In the genomic region with DNA sequence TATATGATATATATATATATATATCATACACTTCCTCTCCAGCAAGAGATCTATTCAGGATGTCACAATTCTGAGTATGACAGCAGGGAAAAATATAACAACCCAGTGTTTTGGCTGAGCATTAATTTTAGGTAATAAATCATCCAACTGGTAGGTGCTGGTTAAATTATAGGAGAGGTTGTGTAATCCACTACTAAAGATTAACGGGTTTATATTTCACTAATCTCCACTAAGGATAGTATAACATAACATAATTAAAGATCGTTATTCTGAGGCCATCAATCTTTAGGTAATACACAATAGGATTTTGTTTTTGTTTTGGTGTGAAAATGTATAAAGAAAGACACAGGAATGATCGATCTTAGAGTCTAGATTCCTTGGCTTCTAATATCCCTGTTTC, we compare ENCODE assay signal across 16 cellular contexts.
DNase-seq lines count a peak whose midpoint lies in the region; ATAC-seq, FAIRE-seq and TF ChIP-seq lines count a peak whose summit lies in the region.
"Had no signal": no experiment of that assay in that cellular context is flagged by ENCODE, and none has a peak within 500 bp of the region (broad histone marks: within the 10 kb centered on the region; RNA-seq: fewer than 3 reads in every experiment).

No MANE protein-coding gene starts in this region.

- BruUV-seq in K562 (replicated peaks; lab: Mats Ljungman, UMichigan) = no TSS peak

- H3K36me3 Mint-ChIP-seq in neural progenitor cell = peaks cover 19% of the 10 kb centered on the region
- H3K36me3 Mint-ChIP-seq: CD4-positive, alpha-beta memory T cell had no signal

- H3K9me1 ChIP-seq in K562 (ENCODE audit: control insufficient read depth, insufficient read depth, low read length) = no peaks in the 10 kb centered on the region

- TF ChIP-seq RAD21 in K562 (CRISPR knock-in tag; conservative IDR thresholded peaks at IDR 0.05 in 1 of 2, IDR thresholded peaks at IDR 0.05 in 1 of 2) = no peak

- H3K4me1 Mint-ChIP-seq in neural progenitor cell = no peaks in the 10 kb centered on the region
- H3K4me1 Mint-ChIP-seq: CD14-positive monocyte, H9 had no signal

- peak; percentile 2 for DNase-seq in NCI-H2081 treated with DMSO at 0.1 percent for 48 hours (lab: John Stamatoyannopoulos, UW)
- DNase-seq in NCI-H2081 (lab: John Stamatoyannopoulos, UW) = no peak
- DNase-seq in HEK293T (ENCODE audit: extremely low spot score) = no peak
- DNase-seq in NCI-H69 (lab: John Stamatoyannopoulos, UW) = peak; percentile 79
- DNase-seq in K562 (ENCODE audit: extremely low read depth in 1 of 4, low spot score in 3 of 4) = no peak
- DNase-seq in neural progenitor cell (ENCODE audit: low spot score) = no peak
- no peak for DNase-seq in occipital lobe (lab: John Stamatoyannopoulos, UW)
- DNase-seq in substantia nigra (lab: John Stamatoyannopoulos, UW) = no peak
- DNase-seq: CD4-positive, alpha-beta memory T cell; DMS79 treated with DMSO at 0.1 percent for 48 hours; GF-D8; GOT3; H9 had no signal

- intact Hi-C loops in K562 (cut with micrococcal nuclease) = no loop called here

- H3K4me2 ChIP-seq in K562 (ENCODE audit: insufficient read depth, low read length) = no peak overlapping the region
- no peak overlapping the region for H3K4me2 ChIP-seq in neural progenitor cell
- H3K4me2 ChIP-seq: BLaER1 had no signal

- POLR2A ChIA-PET in HEK293T (lab: Yijun Ruan, JAX) = no interaction called here
- POLR2A ChIA-PET in K562 (lab: Yijun Ruan, JAX) = interaction anchor here (0.9 kb wide), 1 partner anchor 17 kb away, joined by 3 read pairs; no protein-coding TSS in a partner anchor

- H3K36me3 ChIP-seq in K562 (ENCODE audit: control insufficient read depth, insufficient read depth, low read length) (peaks cover 46% of the 10 kb centered on the region), neural progenitor cell (peaks cover 3% of the 10 kb centered on the region)

- H3K4me3 Mint-ChIP-seq in neural progenitor cell = no peak overlapping the region
- H3K4me3 Mint-ChIP-seq: CD14-positive monocyte; CD4-positive, alpha-beta memory T cell; H9 had no signal

- no peak overlapping the region for H3K27ac Mint-ChIP-seq in neural progenitor cell
- H3K27ac Mint-ChIP-seq: CD14-positive monocyte; CD4-positive, alpha-beta memory T cell; H9 had no signal

- no peak for TF ChIP-seq EP300 in K562 (IDR thresholded peaks at IDR 0.05; ENCODE audit: low read length)

- no peak overlapping the region for H3K27ac ChIP-seq in K562 (ENCODE audit: extremely low read depth, low read depth, low read length)
- H3K27ac ChIP-seq in neural progenitor cell = no peak overlapping the region
- no peak overlapping the region for H3K27ac ChIP-seq in substantia nigra (ENCODE audit: low read depth, low read length, poor library complexity, severe bottlenecking)
- H3K27ac ChIP-seq: 22Rv1, BLaER1 had no signal

- H4K20me1 ChIP-seq in K562 (replicated peaks; ENCODE audit: control insufficient read depth, insufficient read depth, low read length) = no peaks in the 10 kb centered on the region
- no peaks in the 10 kb centered on the region for H4K20me1 ChIP-seq in neural progenitor cell (ENCODE audit: low read depth)
- H4K20me1 ChIP-seq: BLaER1 had no signal

- ATAC-seq in K562 = no peak

- H3K79me2 ChIP-seq in K562 (ENCODE audit: control insufficient read depth, insufficient read depth, low read length) (no peaks in the 10 kb centered on the region), neural progenitor cell (ENCODE audit: low read depth) (no peaks in the 10 kb centered on the region)

- H3K9me3 Mint-ChIP-seq in neural progenitor cell = no peaks in the 10 kb centered on the region
- H3K9me3 Mint-ChIP-seq: CD4-positive, alpha-beta memory T cell; H9 had no signal

- H3K4me3 ChIP-seq in K562 (no peak overlapping the region), neural progenitor cell (no peak overlapping the region)
- H3K4me3 ChIP-seq: BLaER1 had no signal

- H2AFZ ChIP-seq in K562 (ENCODE audit: low read depth, low read length) (no peak overlapping the region), neural progenitor cell (replicated peaks) (no peak overlapping the region)

- CTCF ChIA-PET in HEK293T (lab: Yijun Ruan, JAX) = no interaction called here
- CTCF ChIA-PET in K562 (lab: Yijun Ruan, JAX; ENCODE audit: low intra/inter-chr PET ratio) = no interaction called here

- in situ Hi-C loops in K562 (cut with MboI) = no loop called here

- H3F3A ChIP-seq in neural progenitor cell (ENCODE audit: low read depth) = no peaks in the 10 kb centered on the region

- no peaks in the 10 kb centered on the region for H3K27me3 Mint-ChIP-seq in neural progenitor cell (ENCODE audit: insufficient read depth, low read depth)

- H3K27me3 ChIP-seq in K562 (ENCODE audit: control insufficient read depth in 2 of 2, insufficient read depth in 2 of 2, low read length in 2 of 2) (no peaks in the 10 kb centered on the region), neural progenitor cell (no peaks in the 10 kb centered on the region)
- H3K27me3 ChIP-seq: BLaER1 had no signal

- H3K4me1 ChIP-seq in K562 (replicated peaks in 1 of 2; ENCODE audit: control insufficient read depth in 2 of 2, insufficient read depth in 2 of 2, low read length in 2 of 2) (no peaks in the 10 kb centered on the region), neural progenitor cell (no peaks in the 10 kb centered on the region)

- peak; percentile 11 for FAIRE-seq in K562 (lab: Jason Lieb, UNC)

- no peak for TF ChIP-seq POLR2A in K562 (conservative IDR thresholded peaks at IDR 0.05)

- H3K9ac ChIP-seq in K562 (ENCODE audit: insufficient read depth in 1 of 2, low read depth in 2 of 2, low read length in 2 of 2) = no peak overlapping the region
- H3K9ac ChIP-seq in neural progenitor cell = no peak overlapping the region
- H3K9ac ChIP-seq: BLaER1 had no signal

- no peaks in the 10 kb centered on the region for H3K9me3 ChIP-seq in K562 (replicated peaks; ENCODE audit: control insufficient read depth, insufficient read depth, low read depth, low read length)
- H3K9me3 ChIP-seq in neural progenitor cell (ENCODE audit: low read depth) = no peaks in the 10 kb centered on the region
- H3K9me3 ChIP-seq: BLaER1 had no signal

- no peak for TF ChIP-seq CTCF in K562 (IDR thresholded peaks at IDR 0.05 in 2 of 3, conservative IDR thresholded peaks at IDR 0.05 in 1 of 3; ENCODE audit: insufficient read depth in 2 of 3, low read depth in 1 of 3, low read length in 3 of 3)
- no peak for TF ChIP-seq CTCF in neural progenitor cell (IDR thresholded peaks at IDR 0.05)

- WGBS in K562 (ENCODE audit: insufficient coverage, low coverage, missing lambda C conversion rate) = 96% methylated on average over 3 of the region's 3 CpGs

TF ChIP-seq in HEK293T, 16 proteins besides CTCF, POLR2A, EP300 and RAD21:
- no peak for TF ChIP-seq HDGF (IDR thresholded peaks at IDR 0.05; ENCODE audit: borderline replicate concordance)
- no peak for TF ChIP-seq FOXM1 (IDR thresholded peaks at IDR 0.05; ENCODE audit: borderline replicate concordance)
- TF ChIP-seq, protein P1, sequence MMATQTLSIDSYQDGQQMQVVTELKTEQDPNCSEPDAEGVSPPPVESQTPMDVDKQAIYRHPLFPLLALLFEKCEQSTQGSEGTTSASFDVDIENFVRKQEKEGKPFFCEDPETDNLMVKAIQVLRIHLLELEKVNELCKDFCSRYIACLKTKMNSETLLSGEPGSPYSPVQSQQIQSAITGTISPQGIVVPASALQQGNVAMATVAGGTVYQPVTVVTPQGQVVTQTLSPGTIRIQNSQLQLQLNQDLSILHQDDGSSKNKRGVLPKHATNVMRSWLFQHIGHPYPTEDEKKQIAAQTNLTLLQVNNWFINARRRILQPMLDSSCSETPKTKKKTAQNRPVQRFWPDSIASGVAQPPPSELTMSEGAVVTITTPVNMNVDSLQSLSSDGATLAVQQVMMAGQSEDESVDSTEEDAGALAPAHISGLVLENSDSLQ (IDR thresholded peaks at IDR 0.05) = peak; percentile 86

TF ChIP-seq in K562, 482 proteins besides CTCF, POLR2A, EP300 and RAD21:
- TF ChIP-seq SMAD3 (CRISPR knock-in tag; conservative IDR thresholded peaks at IDR 0.05) (no peak), ZNF75A (CRISPR knock-in tag; IDR thresholded peaks at IDR 0.05) (no peak), CHD1 (IDR thresholded peaks at IDR 0.05; ENCODE audit: low read length) (no peak), PHF21A (IDR thresholded peaks at IDR 0.05; ENCODE audit: borderline replicate concordance, low read depth) (no peak)
- TF ChIP-seq, protein P2, sequence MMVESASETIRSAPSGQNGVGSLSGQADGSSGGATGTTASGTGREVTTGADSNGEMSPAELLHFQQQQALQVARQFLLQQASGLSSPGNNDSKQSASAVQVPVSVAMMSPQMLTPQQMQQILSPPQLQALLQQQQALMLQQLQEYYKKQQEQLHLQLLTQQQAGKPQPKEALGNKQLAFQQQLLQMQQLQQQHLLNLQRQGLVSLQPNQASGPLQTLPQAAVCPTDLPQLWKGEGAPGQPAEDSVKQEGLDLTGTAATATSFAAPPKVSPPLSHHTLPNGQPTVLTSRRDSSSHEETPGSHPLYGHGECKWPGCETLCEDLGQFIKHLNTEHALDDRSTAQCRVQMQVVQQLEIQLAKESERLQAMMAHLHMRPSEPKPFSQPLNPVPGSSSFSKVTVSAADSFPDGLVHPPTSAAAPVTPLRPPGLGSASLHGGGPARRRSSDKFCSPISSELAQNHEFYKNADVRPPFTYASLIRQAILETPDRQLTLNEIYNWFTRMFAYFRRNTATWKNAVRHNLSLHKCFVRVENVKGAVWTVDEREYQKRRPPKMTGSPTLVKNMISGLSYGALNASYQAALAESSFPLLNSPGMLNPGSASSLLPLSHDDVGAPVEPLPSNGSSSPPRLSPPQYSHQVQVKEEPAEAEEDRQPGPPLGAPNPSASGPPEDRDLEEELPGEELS (CRISPR knock-in tag; IDR thresholded peaks at IDR 0.05; ENCODE audit: borderline replicate concordance) = no peak
- TF ChIP-seq, protein P3, sequence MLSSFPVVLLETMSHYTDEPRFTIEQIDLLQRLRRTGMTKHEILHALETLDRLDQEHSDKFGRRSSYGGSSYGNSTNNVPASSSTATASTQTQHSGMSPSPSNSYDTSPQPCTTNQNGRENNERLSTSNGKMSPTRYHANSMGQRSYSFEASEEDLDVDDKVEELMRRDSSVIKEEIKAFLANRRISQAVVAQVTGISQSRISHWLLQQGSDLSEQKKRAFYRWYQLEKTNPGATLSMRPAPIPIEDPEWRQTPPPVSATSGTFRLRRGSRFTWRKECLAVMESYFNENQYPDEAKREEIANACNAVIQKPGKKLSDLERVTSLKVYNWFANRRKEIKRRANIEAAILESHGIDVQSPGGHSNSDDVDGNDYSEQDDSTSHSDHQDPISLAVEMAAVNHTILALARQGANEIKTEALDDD (IDR thresholded peaks at IDR 0.05) = no peak
- TF ChIP-seq, protein P4, sequence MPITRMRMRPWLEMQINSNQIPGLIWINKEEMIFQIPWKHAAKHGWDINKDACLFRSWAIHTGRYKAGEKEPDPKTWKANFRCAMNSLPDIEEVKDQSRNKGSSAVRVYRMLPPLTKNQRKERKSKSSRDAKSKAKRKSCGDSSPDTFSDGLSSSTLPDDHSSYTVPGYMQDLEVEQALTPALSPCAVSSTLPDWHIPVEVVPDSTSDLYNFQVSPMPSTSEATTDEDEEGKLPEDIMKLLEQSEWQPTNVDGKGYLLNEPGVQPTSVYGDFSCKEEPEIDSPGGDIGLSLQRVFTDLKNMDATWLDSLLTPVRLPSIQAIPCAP (CRISPR knock-in tag; IDR thresholded peaks at IDR 0.05; ENCODE audit: borderline replicate concordance) = no peak

Comparison
In these comparisons a context has a peak if more than half of its experiments do, and no peak if none do; other contexts are left out.
1. DNase-seq: peak in NCI-H2081 treated with DMSO at 0.1 percent for 48 hours (single experiment) and NCI-H69 (single experiment); none in NCI-H2081 (0 of 2), HEK293T (single experiment), K562 (0 of 4), neural progenitor cell (single experiment), occipital lobe (single experiment) and substantia nigra (0 of 49).